ENCODE assay signal across 11 cellular contexts in genomic region chr5:178424141-178424855, GRCh38.
"Had no signal": no experiment of that assay in that cellular context is flagged by ENCODE, and none has a peak within 500 bp of the region (broad histone marks: within the 10 kb centered on the region; RNA-seq: fewer than 3 reads in every experiment).

No MANE protein-coding gene starts in this region.

- H3K36me3 Mint-ChIP-seq: natural killer cell treated with Interleukin-12 subunit alpha and Interleukin-12 subunit beta and Interleukin-15 and Interleukin-18, amount 100 ng/mL, for 72 hours had no signal

- H3K9me3 Mint-ChIP-seq: activated naive CD8-positive, alpha-beta T cell treated with anti-CD3 and anti-CD28 coated beads, Interleukin-2, amount 50 U/mL, for 24 hours; activated T-cell treated with anti-CD3 and anti-CD28 coated beads, Interleukin-2, amount 50 U/mL, for 72 hours; natural killer cell treated with Interleukin-12 subunit alpha and Interleukin-12 subunit beta and Interleukin-15 and Interleukin-18, amount 100 ng/mL, for 72 hours; T-helper 2 cell treated with Interferon-gamma antibody and Interleukin-4, amounts not matched to agents 5 μg/mL and 100 μg/mL, for 36 hours had no signal

- H3K27ac Mint-ChIP-seq: activated naive CD8-positive, alpha-beta T cell treated with anti-CD3 and anti-CD28 coated beads, Interleukin-2, amount 50 U/mL, for 24 hours; activated T-cell treated with anti-CD3 and anti-CD28 coated beads, Interleukin-2, amount 50 U/mL, for 72 hours; natural killer cell treated with Interleukin-12 subunit alpha and Interleukin-12 subunit beta and Interleukin-15 and Interleukin-18, amount 100 ng/mL, for 72 hours; T-helper 2 cell treated with Interferon-gamma antibody and Interleukin-4, amounts not matched to agents 5 μg/mL and 100 μg/mL, for 36 hours had no signal

- H3K27ac ChIP-seq: parathyroid adenoma, skin epidermis, tibial nerve had no signal

- H2AFZ ChIP-seq: parathyroid adenoma had no signal

- DNase-seq: activated naive CD8-positive, alpha-beta T cell treated with anti-CD3 and anti-CD28 coated beads, Interleukin-2, amount 50 U/mL, for 24 hours; activated T-cell treated with anti-CD3 and anti-CD28 coated beads, Interleukin-2, amount 50 U/mL, for 72 hours; effector memory CD4-positive, alpha-beta T cell; hypothalamus; SW 1271 had no signal

- H3K9ac ChIP-seq: parathyroid adenoma had no signal

- H3K4me3 Mint-ChIP-seq: activated naive CD8-positive, alpha-beta T cell treated with anti-CD3 and anti-CD28 coated beads, Interleukin-2, amount 50 U/mL, for 24 hours; activated T-cell treated with anti-CD3 and anti-CD28 coated beads, Interleukin-2, amount 50 U/mL, for 72 hours; natural killer cell treated with Interleukin-12 subunit alpha and Interleukin-12 subunit beta and Interleukin-15 and Interleukin-18, amount 100 ng/mL, for 72 hours; T-helper 2 cell treated with Interferon-gamma antibody and Interleukin-4, amounts not matched to agents 5 μg/mL and 100 μg/mL, for 36 hours had no signal

- ATAC-seq: activated CD4-positive, CD25-positive, alpha-beta regulatory T cell treated with anti-CD3 and anti-CD28 coated beads, Interleukin-2, amount 50 U/mL, for 24 hours; activated naive CD8-positive, alpha-beta T cell treated with anti-CD3 and anti-CD28 coated beads, Interleukin-2, amount 50 U/mL, for 24 hours; activated T-cell treated with anti-CD3 and anti-CD28 coated beads, Interleukin-2, amount 50 U/mL, for 72 hours; natural killer cell treated with Interleukin-12 subunit alpha and Interleukin-12 subunit beta and Interleukin-15 and Interleukin-18, amount 100 ng/mL, for 72 hours had no signal

- H3K4me1 Mint-ChIP-seq: activated naive CD8-positive, alpha-beta T cell treated with anti-CD3 and anti-CD28 coated beads, Interleukin-2, amount 50 U/mL, for 24 hours had no signal

- H3K4me3 ChIP-seq: skin epidermis, tibial nerve had no signal

- H3K27me3 ChIP-seq: tibial nerve had no signal

- H3K4me1 ChIP-seq: tibial nerve had no signal

- H3K9me3 ChIP-seq: tibial nerve had no signal

- H3K36me3 ChIP-seq: tibial nerve had no signal

- H3K79me2 ChIP-seq: parathyroid adenoma had no signal

- H3K27me3 Mint-ChIP-seq: activated naive CD8-positive, alpha-beta T cell treated with anti-CD3 and anti-CD28 coated beads, Interleukin-2, amount 50 U/mL, for 24 hours had no signal
